19 cellular contexts compared by ENCODE assay signal in the genomic region with DNA sequence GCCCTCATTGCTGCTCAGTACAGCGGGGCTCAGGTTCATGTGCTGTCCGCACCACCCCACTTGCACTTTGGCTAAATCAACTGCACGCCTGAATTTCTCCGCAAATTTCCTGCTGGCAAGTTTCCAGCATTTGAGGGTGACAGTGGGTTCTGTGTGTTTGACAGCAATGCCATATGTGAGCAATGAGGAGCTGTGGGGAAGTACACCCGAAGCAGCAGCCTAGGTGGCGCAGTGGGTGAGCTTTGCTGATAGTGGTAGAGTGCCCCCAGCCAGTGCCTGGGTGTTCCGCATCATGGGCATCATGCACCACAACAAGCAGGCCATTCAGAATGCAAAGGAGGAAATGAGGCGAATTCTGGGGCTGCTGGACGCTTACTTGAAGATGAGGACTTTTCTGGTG.
DNase-seq lines count a peak whose midpoint lies in the region; ATAC-seq, FAIRE-seq and TF ChIP-seq lines count a peak whose summit lies in the region.
"Had no signal": no experiment of that assay in that cellular context is flagged by ENCODE, and none has a peak within 500 bp of the region (broad histone marks: within the 10 kb centered on the region; RNA-seq: fewer than 3 reads in every experiment).

No MANE protein-coding gene starts in this region.

- no peak overlapping the region for H3K27ac ChIP-seq in OCI-LY7 (ENCODE audit: low read depth, low read length, poor library complexity, severe bottlenecking)
- H3K27ac ChIP-seq: BLaER1, SJCRH30 had no signal

- H3K27ac Mint-ChIP-seq in activated CD4-positive, alpha-beta memory T cell treated with anti-CD3 and anti-CD28 coated beads, Interleukin-2, amount 10 ng/mL, durations not matched to agents 7 days and 5 days, result no peak overlapping the region
- H3K27ac Mint-ChIP-seq: mesothelial cell of epicardium, type B pancreatic cell had no signal

- no peaks in the 10 kb centered on the region for H4K20me1 ChIP-seq in OCI-LY7 (ENCODE audit: insufficient read depth, low read length)
- H4K20me1 ChIP-seq: BLaER1 had no signal

- POLR2A ChIA-PET in OCI-LY7 (lab: Charles Lee), result no interaction called here
- POLR2A ChIA-PET in activated CD4-positive, alpha-beta memory T cell treated with anti-CD3 and anti-CD28 coated beads, Interleukin-2, amount 10 ng/mL, durations not matched to agents 7 days and 5 days (lab: Charles Lee), result no interaction called here

- H3K9me3 ChIP-seq in OCI-LY7 (ENCODE audit: low read length), result no peaks in the 10 kb centered on the region
- H3K9me3 ChIP-seq: BLaER1, HAP-1, SJCRH30 had no signal

- no peaks in the 10 kb centered on the region for H3K4me1 Mint-ChIP-seq in activated CD4-positive, alpha-beta memory T cell treated with anti-CD3 and anti-CD28 coated beads, Interleukin-2, amount 10 ng/mL, durations not matched to agents 7 days and 5 days

- no TSS peak for BruUV-seq in OCI-LY7 (replicated peaks; lab: Mats Ljungman, UMichigan)

- H3K36me3 ChIP-seq in OCI-LY7 (ENCODE audit: insufficient read depth, low read length), result no peaks in the 10 kb centered on the region
- H3K36me3 ChIP-seq: BLaER1, HAP-1, SJCRH30 had no signal

- H3K36me3 Mint-ChIP-seq in activated CD4-positive, alpha-beta memory T cell treated with anti-CD3 and anti-CD28 coated beads, Interleukin-2, amount 10 ng/mL, durations not matched to agents 7 days and 5 days (ENCODE audit: low read depth), result no peaks in the 10 kb centered on the region
- H3K36me3 Mint-ChIP-seq: mesothelial cell of epicardium, type B pancreatic cell had no signal

- no peak overlapping the region for H2AFZ ChIP-seq in OCI-LY7 (ENCODE audit: low read length)

- DNase-seq in DMS153 treated with DMSO at 0.1 percent for 48 hours (lab: John Stamatoyannopoulos, UW; ENCODE audit: unreplicated experiment), result peak; percentile 36
- peak; percentile 10 for DNase-seq in HT1080 (ENCODE audit: low read depth)
- DNase-seq in OCI-LY7 (ENCODE audit: low spot score), result no peak
- DNase-seq in left kidney (ENCODE audit: low read depth, low spot score), result peak; percentile 3
- no peak for DNase-seq in kidney glomerular epithelial cell (lab: John Stamatoyannopoulos, UW)
- DNase-seq in activated CD4-positive, alpha-beta memory T cell treated with anti-CD3 and anti-CD28 coated beads, Interleukin-2, amount 10 ng/mL, durations not matched to agents 7 days and 5 days, result no peak
- no peak for DNase-seq in D721Med (ENCODE audit: insufficient read length, low spot score)
- DNase-seq: activated effector memory CD4-positive, alpha-beta T cell treated with anti-CD3 and anti-CD28 coated beads, Interleukin-2, amount 50 U/mL, for 16 hours; cerebellar nuclear complex; NCI-H2107; right cardiac atrium; stimulated activated naive CD4-positive, alpha-beta T cell treated with Interleukin-2 at 50 U/mL for 16 hours had no signal

- H3K4me3 ChIP-seq in OCI-LY7 (ENCODE audit: low read depth, low read length, poor library complexity, severe bottlenecking), result no peak overlapping the region
- H3K4me3 ChIP-seq: BLaER1, HAP-1, SJCRH30 had no signal

- no peaks in the 10 kb centered on the region for H3K79me2 ChIP-seq in OCI-LY7 (ENCODE audit: insufficient read depth, low read depth, low read length)

- H3K27me3 Mint-ChIP-seq in activated CD4-positive, alpha-beta memory T cell treated with anti-CD3 and anti-CD28 coated beads, Interleukin-2, amount 10 ng/mL, durations not matched to agents 7 days and 5 days, result no peaks in the 10 kb centered on the region
- H3K27me3 Mint-ChIP-seq: type B pancreatic cell had no signal

- H3K4me2 ChIP-seq in OCI-LY7 (ENCODE audit: low read length), result no peak overlapping the region
- H3K4me2 ChIP-seq: BLaER1 had no signal

- H3K9me2 ChIP-seq in OCI-LY7 (ENCODE audit: insufficient read depth, low read length), result no peaks in the 10 kb centered on the region

- no peak for FAIRE-seq in D721Med (lab: Jason Lieb, UNC)
- FAIRE-seq: GM18507 had no signal

- intact Hi-C loops in OCI-LY7 (cut with micrococcal nuclease; ENCODE audit: unreplicated experiment), result no loop called here

- no peak for ATAC-seq in HG03342 (IDR thresholded peaks at IDR 0.05; ENCODE audit: unreplicated experiment)
- ATAC-seq: right cardiac atrium had no signal

- no peaks in the 10 kb centered on the region for H3K9me3 Mint-ChIP-seq in activated CD4-positive, alpha-beta memory T cell treated with anti-CD3 and anti-CD28 coated beads, Interleukin-2, amount 10 ng/mL, durations not matched to agents 7 days and 5 days
- H3K9me3 Mint-ChIP-seq: mesothelial cell of epicardium, type B pancreatic cell had no signal

- CTCF ChIA-PET in OCI-LY7 (lab: Charles Lee; ENCODE audit: unreplicated experiment), result no interaction called here
- CTCF ChIA-PET in activated CD4-positive, alpha-beta memory T cell treated with anti-CD3 and anti-CD28 coated beads, Interleukin-2, amount 10 ng/mL, durations not matched to agents 7 days and 5 days (lab: Charles Lee), result no interaction called here

- TF ChIP-seq CTCF in OCI-LY7 (conservative IDR thresholded peaks at IDR 0.05; ENCODE audit: low read length) (0 out of 2 replicates have a peak, but pooled peaks have one; percentile 22), D721Med (IDR thresholded peaks at IDR 0.05; ENCODE audit: insufficient read depth, missing control alignments) (no peak)

- no peaks in the 10 kb centered on the region for H3K4me1 ChIP-seq in OCI-LY7 (ENCODE audit: insufficient read depth, low read length, poor library complexity, severe bottlenecking)
- H3K4me1 ChIP-seq: BLaER1, HAP-1, SJCRH30 had no signal

- no peak overlapping the region for H3K4me3 Mint-ChIP-seq in activated CD4-positive, alpha-beta memory T cell treated with anti-CD3 and anti-CD28 coated beads, Interleukin-2, amount 10 ng/mL, durations not matched to agents 7 days and 5 days
- H3K4me3 Mint-ChIP-seq: mesothelial cell of epicardium, type B pancreatic cell had no signal

Comparison
In these comparisons a context has a peak if more than half of its experiments do, and no peak if none do; other contexts are left out.
1. DNase-seq: peak in DMS153 treated with DMSO at 0.1 percent for 48 hours (single experiment), HT1080 (single experiment) and left kidney (single experiment); none in OCI-LY7 (single experiment), kidney glomerular epithelial cell (single experiment), activated CD4-positive, alpha-beta memory T cell treated with anti-CD3 and anti-CD28 coated beads, Interleukin-2, amount 10 ng/mL, durations not matched to agents 7 days and 5 days (single experiment) and D721Med (single experiment).